In genomic region chr2:130911996-130912395, GRCh38 we compare ENCODE assay signal across 1 cellular context.
TF ChIP-seq lines count a peak whose summit lies in the region.

No MANE protein-coding gene starts in this region.

TF ChIP-seq in IMR-90, 13 proteins besides CTCF, POLR2A, EP300 and RAD21:
- TF ChIP-seq MXI1 (IDR thresholded peaks at IDR 0.05; ENCODE audit: borderline replicate concordance, low read depth, low read length) = no peak
- TF ChIP-seq FOS (IDR thresholded peaks at IDR 0.05; ENCODE audit: low read depth, low read length) = no peak
- no peak for TF ChIP-seq USF2 (IDR thresholded peaks at IDR 0.05; ENCODE audit: low read depth, low read length)
- no peak for TF ChIP-seq RCOR1 (IDR thresholded peaks at IDR 0.05; ENCODE audit: insufficient replicate concordance, low read length)
- TF ChIP-seq, protein P1, sequence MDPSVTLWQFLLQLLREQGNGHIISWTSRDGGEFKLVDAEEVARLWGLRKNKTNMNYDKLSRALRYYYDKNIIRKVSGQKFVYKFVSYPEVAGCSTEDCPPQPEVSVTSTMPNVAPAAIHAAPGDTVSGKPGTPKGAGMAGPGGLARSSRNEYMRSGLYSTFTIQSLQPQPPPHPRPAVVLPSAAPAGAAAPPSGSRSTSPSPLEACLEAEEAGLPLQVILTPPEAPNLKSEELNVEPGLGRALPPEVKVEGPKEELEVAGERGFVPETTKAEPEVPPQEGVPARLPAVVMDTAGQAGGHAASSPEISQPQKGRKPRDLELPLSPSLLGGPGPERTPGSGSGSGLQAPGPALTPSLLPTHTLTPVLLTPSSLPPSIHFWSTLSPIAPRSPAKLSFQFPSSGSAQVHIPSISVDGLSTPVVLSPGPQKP (IDR thresholded peaks at IDR 0.05; ENCODE audit: borderline replicate concordance, low read depth, low read length) = no peak
- TF ChIP-seq MAZ (IDR thresholded peaks at IDR 0.05; ENCODE audit: borderline replicate concordance, low read depth, low read length) = no peak
TF ChIP-seq in IMR-90: peak in this region for 0.
